In genomic region chr11:95568236-95568635, GRCh38 we compare ENCODE assay signal across 1 cellular context.
TF ChIP-seq lines count a peak whose summit lies in the region.

No MANE protein-coding gene starts in this region.

TF ChIP-seq in H1, 55 proteins besides CTCF, POLR2A, EP300 and RAD21 (continued from another document):
- TF ChIP-seq TBP (IDR thresholded peaks at IDR 0.05; ENCODE audit: low read depth, low read length) (no peak), TCF12 (IDR thresholded peaks at IDR 0.05; ENCODE audit: low read depth, low read length) (no peak), KDM4A (IDR thresholded peaks at IDR 0.05; ENCODE audit: low read depth, low read length, severe bottlenecking) (no peak), BRCA1 (IDR thresholded peaks at IDR 0.05; ENCODE audit: low read depth, low read length) (no peak), USF2 (IDR thresholded peaks at IDR 0.05; ENCODE audit: low read length) (no peak)
